8 cellular contexts compared by ENCODE assay signal in the genomic region with DNA sequence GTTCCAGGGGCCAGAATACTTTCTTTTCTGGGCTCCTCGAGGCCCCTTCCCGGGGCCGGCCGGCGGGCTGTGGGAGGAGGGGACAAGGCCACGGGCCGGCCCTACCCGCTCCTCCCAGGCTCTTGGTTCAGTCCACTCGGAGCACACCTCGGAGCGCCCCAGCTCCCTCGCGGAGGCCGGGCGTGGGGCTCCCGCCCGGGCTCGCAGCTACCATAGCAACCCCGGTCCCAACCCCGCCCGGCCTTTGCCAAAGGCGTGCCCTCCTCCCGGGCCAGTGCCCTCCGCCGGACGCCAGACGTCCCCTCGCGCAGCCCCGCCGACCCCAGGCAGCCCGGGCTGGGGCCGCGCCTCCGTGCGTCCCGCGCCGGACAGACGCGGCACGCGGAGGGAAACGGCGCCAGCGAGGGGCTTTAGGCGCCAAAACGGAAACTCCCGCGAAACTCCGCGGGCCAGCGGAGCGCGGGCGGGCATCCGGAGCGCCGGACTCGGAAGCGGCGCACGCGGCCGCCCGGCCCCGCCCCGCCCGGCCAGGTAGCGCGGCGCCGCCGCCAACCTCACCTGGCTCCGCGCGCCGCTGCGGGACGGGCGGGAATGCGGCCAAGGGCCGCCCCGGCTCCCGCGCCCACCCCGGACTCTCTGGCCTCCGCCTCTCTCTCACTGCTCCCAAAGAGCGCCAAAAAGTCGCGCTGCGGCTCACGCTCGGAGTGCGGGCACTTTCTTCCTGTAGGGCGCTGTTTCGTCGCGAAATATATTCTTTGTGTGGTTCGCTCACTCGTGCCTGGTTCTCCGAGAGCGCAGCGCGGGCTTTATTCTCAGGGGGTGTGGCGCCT. TPM values are rescaled to one million over a fixed set of nuclear protein-coding genes. Genes with fewer than 3 reads are reported as not detected.
A peak's percentile ranks its signal among the peaks of the same experiment; 100 is the strongest.
DNase-seq lines count a peak whose midpoint lies in the region; ATAC-seq and TF ChIP-seq lines count a peak whose summit lies in the region.

No MANE protein-coding gene starts in this region.

- ATAC-seq in CD8-positive, alpha-beta T cell, result peak; percentile 50
- peak; percentile 61 for ATAC-seq in GM19438 (IDR thresholded peaks at IDR 0.05; ENCODE audit: low read depth, unreplicated experiment)
- ATAC-seq in HG03460 (IDR thresholded peaks at IDR 0.05; ENCODE audit: unreplicated experiment), result peak; percentile 43
- peak; percentile 84 for ATAC-seq in foreskin keratinocyte
- ATAC-seq in upper lobe of left lung (ENCODE audit: low FRiP score in 2 of 2), result peak; percentile 95 to 96

- H3K4me2 ChIP-seq in OCI-LY1 (ENCODE audit: low read length), result peak overlapping the region; percentile 66
- peak overlapping the region; percentile 51 for H3K4me2 ChIP-seq in neural cell (ENCODE audit: low read length)

- no peaks in the 10 kb centered on the region for H3K27me3 Mint-ChIP-seq in CD8-positive, alpha-beta T cell (ENCODE audit: low read depth)

- POLR2A ChIA-PET in CD8-positive, alpha-beta T cell (lab: Charles Lee), result interaction anchor here (0.6 to 4.1 kb wide), 3 partner anchors 9 to 466 kb away, joined by 3 to 28 read pairs (median 3); no protein-coding TSS in a partner anchor

- no peak for TF ChIP-seq CTCF in CD8-positive, alpha-beta T cell (IDR thresholded peaks at IDR 0.05)
- TF ChIP-seq CTCF in OCI-LY1 (IDR thresholded peaks at IDR 0.05; ENCODE audit: low read length) (no peak), foreskin keratinocyte (conservative IDR thresholded peaks at IDR 0.05) (no peak), neural cell (IDR thresholded peaks at IDR 0.05; ENCODE audit: poor library complexity, severe bottlenecking) (no peak), upper lobe of left lung (IDR thresholded peaks at IDR 0.05) (no peak)

- DNase-seq in CD8-positive, alpha-beta T cell, result peak in 6 of 7 experiments; percentile 18 to 68 (median 48)
- DNase-seq in activated T-helper 9 cell treated with anti-CD3 and anti-CD28 coated beads, Interleukin-2, amount 50 U/mL, for 16 hours (ENCODE audit: low read depth), result peak; percentile 26
- DNase-seq in foreskin keratinocyte (peak; percentile 42 to 65), upper lobe of left lung (peak; percentile 71 to 91)

- no peaks in the 10 kb centered on the region for H3K27me3 ChIP-seq in CD8-positive, alpha-beta T cell (ENCODE audit: insufficient read depth, low read length)
- no peaks in the 10 kb centered on the region for H3K27me3 ChIP-seq in OCI-LY1 (ENCODE audit: insufficient read depth, low read length)
- H3K27me3 ChIP-seq in foreskin keratinocyte, result no peaks in the 10 kb centered on the region
- H3K27me3 ChIP-seq in neural cell (ENCODE audit: insufficient read depth, low read depth, low read length), result peaks cover 31% of the 10 kb centered on the region
- no peaks in the 10 kb centered on the region for H3K27me3 ChIP-seq in upper lobe of left lung

- H4K20me1 ChIP-seq in OCI-LY1 (ENCODE audit: insufficient read depth, low read length) (no peaks in the 10 kb centered on the region), neural cell (ENCODE audit: insufficient read depth) (no peaks in the 10 kb centered on the region)

- H3K36me3 Mint-ChIP-seq in CD8-positive, alpha-beta T cell, result peaks cover 5% of the 10 kb centered on the region

- H2AFZ ChIP-seq in OCI-LY1 (ENCODE audit: low read length), result no peak overlapping the region
- no peak overlapping the region for H2AFZ ChIP-seq in neural cell (ENCODE audit: low read depth, low read length)

- CTCF ChIA-PET in CD8-positive, alpha-beta T cell (lab: Charles Lee), result no interaction called here

- H3K79me2 ChIP-seq in OCI-LY1 (ENCODE audit: insufficient read depth, low read length) (peaks cover 35% of the 10 kb centered on the region), neural cell (replicated peaks; ENCODE audit: insufficient read depth, low read length) (no peaks in the 10 kb centered on the region)

- TF ChIP-seq RAD21 in neural cell (conservative IDR thresholded peaks at IDR 0.05), result no peak

- no peaks in the 10 kb centered on the region for H3K9me2 ChIP-seq in OCI-LY1 (ENCODE audit: low read depth, low read length)
- H3K9me2 ChIP-seq in neural cell (ENCODE audit: insufficient read depth, low read length), result no peaks in the 10 kb centered on the region

- TF ChIP-seq POLR2A in upper lobe of left lung (IDR thresholded peaks at IDR 0.05), result peak in 1 of 4 donors; percentile 25

- H3K27ac ChIP-seq in CD8-positive, alpha-beta T cell (ENCODE audit: low read depth, low read length), result peak overlapping the region; percentile 66
- H3K27ac ChIP-seq in OCI-LY1 (ENCODE audit: low read depth, low read length, poor library complexity, severe bottlenecking) (peak overlapping the region; percentile 96), foreskin keratinocyte (peak overlapping the region; percentile 91), neural cell (ENCODE audit: low read length) (no peak overlapping the region), upper lobe of left lung (peak overlapping the region; percentile 83 to 90 (median 88))

- no peaks in the 10 kb centered on the region for H3K9me3 Mint-ChIP-seq in CD8-positive, alpha-beta T cell

- H3K4me1 Mint-ChIP-seq in CD8-positive, alpha-beta T cell (ENCODE audit: low read depth), result peaks cover 50% of the 10 kb centered on the region

- TF ChIP-seq EP300 in neural cell (conservative IDR thresholded peaks at IDR 0.05; ENCODE audit: poor library complexity, severe bottlenecking) (no peak), upper lobe of left lung (IDR thresholded peaks at IDR 0.05) (no peak)

- intact Hi-C loops in CD8-positive, alpha-beta T cell (cut with DNase I, micrococcal nuclease), result loop anchor here (1.0 to 10.0 kb wide), 12 partner anchors 8 to 635 kb away; a partner anchor contains a TSS

- no peaks in the 10 kb centered on the region for H3K9me3 ChIP-seq in CD8-positive, alpha-beta T cell (ENCODE audit: low read length)
- no peaks in the 10 kb centered on the region for H3K9me3 ChIP-seq in OCI-LY1 (ENCODE audit: low read length)
- no peaks in the 10 kb centered on the region for H3K9me3 ChIP-seq in neural cell (ENCODE audit: low read length)
- no peaks in the 10 kb centered on the region for H3K9me3 ChIP-seq in upper lobe of left lung

- no peaks in the 10 kb centered on the region for H3K36me3 ChIP-seq in CD8-positive, alpha-beta T cell (ENCODE audit: insufficient read depth, low read length)
- no peaks in the 10 kb centered on the region for H3K36me3 ChIP-seq in OCI-LY1 (ENCODE audit: insufficient read depth, low read length)
- H3K36me3 ChIP-seq in neural cell (ENCODE audit: insufficient read depth, low read length), result no peaks in the 10 kb centered on the region
- no peaks in the 10 kb centered on the region for H3K36me3 ChIP-seq in upper lobe of left lung

- peak overlapping the region; percentile 61 for H3K4me3 ChIP-seq in CD8-positive, alpha-beta T cell (ENCODE audit: low read depth, low read length)
- peak overlapping the region; percentile 71 for H3K4me3 ChIP-seq in OCI-LY1 (ENCODE audit: low read depth, low read length, poor library complexity, severe bottlenecking)
- H3K4me3 ChIP-seq in neural cell (ENCODE audit: low read length), result peak overlapping the region; percentile 68
- H3K4me3 ChIP-seq in upper lobe of left lung, result peak overlapping the region; percentile 45 to 71 (median 62)

- peak overlapping the region; percentile 96 for H3K27ac Mint-ChIP-seq in CD8-positive, alpha-beta T cell

- H3K9ac ChIP-seq in OCI-LY1 (ENCODE audit: low read length), result peak overlapping the region; percentile 94
- no peak overlapping the region for H3K9ac ChIP-seq in neural cell (ENCODE audit: low read length)

- H3K4me3 Mint-ChIP-seq in CD8-positive, alpha-beta T cell, result peak overlapping the region; percentile 95

- peaks cover 30% of the 10 kb centered on the region for H3K4me1 ChIP-seq in CD8-positive, alpha-beta T cell (ENCODE audit: insufficient read depth, low read length)
- H3K4me1 ChIP-seq in OCI-LY1 (ENCODE audit: insufficient read depth, low read length, severe bottlenecking) (peaks cover 52% of the 10 kb centered on the region), foreskin keratinocyte (no peaks in the 10 kb centered on the region), upper lobe of left lung (peaks cover 0 to 13% (median 4%) of the 10 kb centered on the region in 4 donors)

- H3F3A ChIP-seq in OCI-LY1 (ENCODE audit: insufficient read depth, low read length), result no peaks in the 10 kb centered on the region
- H3F3A ChIP-seq in neural cell (ENCODE audit: insufficient read depth, low read length, poor library complexity, severe bottlenecking), result no peaks in the 10 kb centered on the region

- WGBS in upper lobe of left lung, 2 donors, result 40% methylated on average over 69 of the region's 106 CpGs; no CpG with 5 or more reads in 1 of the 2 donors

TF ChIP-seq in neural cell, 6 proteins besides CTCF, POLR2A, EP300 and RAD21 (continues in another document):
- TF ChIP-seq POLR2AphosphoS5 (IDR thresholded peaks at IDR 0.05), result no peak
- no peak for TF ChIP-seq TAF1 (IDR thresholded peaks at IDR 0.05; ENCODE audit: low read depth)
- TF ChIP-seq, protein P1, sequence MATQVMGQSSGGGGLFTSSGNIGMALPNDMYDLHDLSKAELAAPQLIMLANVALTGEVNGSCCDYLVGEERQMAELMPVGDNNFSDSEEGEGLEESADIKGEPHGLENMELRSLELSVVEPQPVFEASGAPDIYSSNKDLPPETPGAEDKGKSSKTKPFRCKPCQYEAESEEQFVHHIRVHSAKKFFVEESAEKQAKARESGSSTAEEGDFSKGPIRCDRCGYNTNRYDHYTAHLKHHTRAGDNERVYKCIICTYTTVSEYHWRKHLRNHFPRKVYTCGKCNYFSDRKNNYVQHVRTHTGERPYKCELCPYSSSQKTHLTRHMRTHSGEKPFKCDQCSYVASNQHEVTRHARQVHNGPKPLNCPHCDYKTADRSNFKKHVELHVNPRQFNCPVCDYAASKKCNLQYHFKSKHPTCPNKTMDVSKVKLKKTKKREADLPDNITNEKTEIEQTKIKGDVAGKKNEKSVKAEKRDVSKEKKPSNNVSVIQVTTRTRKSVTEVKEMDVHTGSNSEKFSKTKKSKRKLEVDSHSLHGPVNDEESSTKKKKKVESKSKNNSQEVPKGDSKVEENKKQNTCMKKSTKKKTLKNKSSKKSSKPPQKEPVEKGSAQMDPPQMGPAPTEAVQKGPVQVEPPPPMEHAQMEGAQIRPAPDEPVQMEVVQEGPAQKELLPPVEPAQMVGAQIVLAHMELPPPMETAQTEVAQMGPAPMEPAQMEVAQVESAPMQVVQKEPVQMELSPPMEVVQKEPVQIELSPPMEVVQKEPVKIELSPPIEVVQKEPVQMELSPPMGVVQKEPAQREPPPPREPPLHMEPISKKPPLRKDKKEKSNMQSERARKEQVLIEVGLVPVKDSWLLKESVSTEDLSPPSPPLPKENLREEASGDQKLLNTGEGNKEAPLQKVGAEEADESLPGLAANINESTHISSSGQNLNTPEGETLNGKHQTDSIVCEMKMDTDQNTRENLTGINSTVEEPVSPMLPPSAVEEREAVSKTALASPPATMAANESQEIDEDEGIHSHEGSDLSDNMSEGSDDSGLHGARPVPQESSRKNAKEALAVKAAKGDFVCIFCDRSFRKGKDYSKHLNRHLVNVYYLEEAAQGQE (IDR thresholded peaks at IDR 0.05; ENCODE audit: borderline replicate concordance), result no peak

RNA-seq across cellular contexts. Expression of a gene that starts 0.6 kb away (rescaled TPM):
- total RNA-seq in CD8-positive, alpha-beta T cell, result 10 to 100 TPM; 18.5 to 22.0 TPM
- total RNA-seq in foreskin keratinocyte (12.4 and 13.1 TPM in 2 replicates), upper lobe of left lung (10 to 100 TPM in 4 of 6 donors, 1 to 10 TPM in 2; 4.1 to 23.3 (median 17.4) TPM)
- polyA plus RNA-seq in foreskin keratinocyte (1.2 and 1.5 TPM in 2 replicates), neural cell (0.09 and 0.22 TPM in 2 replicates)
- 0.24 and 0.58 TPM in 2 replicates for polyA minus RNA-seq in neural cell

Comparison
In these comparisons a context has a peak if more than half of its experiments do, and no peak if none do; other contexts are left out.
1. ATAC-seq: peak in every context shown above with its lines; median percentile 96 in upper lobe of left lung; 84 in foreskin keratinocyte; 61 in GM19438; 50 in CD8-positive, alpha-beta T cell; 43 in HG03460.
2. DNase-seq: peak in every context shown above with its lines; median percentile 81 in upper lobe of left lung; 54 in foreskin keratinocyte; 48 in CD8-positive, alpha-beta T cell; 26 in activated T-helper 9 cell treated with anti-CD3 and anti-CD28 coated beads, Interleukin-2, amount 50 U/mL, for 16 hours.